19 cellular contexts compared by ENCODE assay signal in genomic region chr11:62068730-62069129, GRCh38. TPM values are rescaled to one million over a fixed set of nuclear protein-coding genes. Genes with fewer than 3 reads are reported as not detected.
DNase-seq lines count a peak whose midpoint lies in the region; ATAC-seq and TF ChIP-seq lines count a peak whose summit lies in the region.
"Had no signal": no experiment of that assay in that cellular context is flagged by ENCODE, and none has a peak within 500 bp of the region (broad histone marks: within the 10 kb centered on the region; RNA-seq: fewer than 3 reads in every experiment).

No MANE protein-coding gene starts in this region.

- H3K27me3 Mint-ChIP-seq in T-helper 17 cell = peaks cover 21% of the 10 kb centered on the region

- H3K4me1 ChIP-seq in sigmoid colon = no peaks in the 10 kb centered on the region
- H3K4me1 ChIP-seq in upper lobe of right lung = no peaks in the 10 kb centered on the region
- H3K4me1 ChIP-seq in mucosa of descending colon (ENCODE audit: low read depth) = no peaks in the 10 kb centered on the region
- H3K4me1 ChIP-seq: BE2C had no signal

- peak overlapping the region; percentile 68 for H3K27ac Mint-ChIP-seq in T-helper 17 cell
- H3K27ac Mint-ChIP-seq: GM23338, HFFc6 had no signal

- no peak overlapping the region for H3K4me3 ChIP-seq in sigmoid colon
- H3K4me3 ChIP-seq in upper lobe of right lung = no peak overlapping the region
- H3K4me3 ChIP-seq in mucosa of descending colon = no peak overlapping the region
- H3K4me3 ChIP-seq: GM23338 had no signal

- no peaks in the 10 kb centered on the region for H3K27me3 ChIP-seq in sigmoid colon
- no peaks in the 10 kb centered on the region for H3K27me3 ChIP-seq in upper lobe of right lung
- H3K27me3 ChIP-seq: BE2C had no signal

- no peaks in the 10 kb centered on the region for H3K9me3 ChIP-seq in T-helper 17 cell (ENCODE audit: control insufficient read depth, low read length, poor library complexity, severe bottlenecking)
- H3K9me3 ChIP-seq in sigmoid colon = no peaks in the 10 kb centered on the region
- no peaks in the 10 kb centered on the region for H3K9me3 ChIP-seq in upper lobe of right lung
- no peaks in the 10 kb centered on the region for H3K9me3 ChIP-seq in mucosa of descending colon
- H3K9me3 ChIP-seq: BE2C had no signal

- 87% methylated on average over 3 of the region's 3 CpGs for WGBS in sigmoid colon, 2 donors

- no peak overlapping the region for H3K4me3 Mint-ChIP-seq in T-helper 17 cell
- H3K4me3 Mint-ChIP-seq: CD4-positive, CD25-positive, alpha-beta regulatory T cell; CD8-positive, alpha-beta memory T cell; GM23338; HFFc6 had no signal

- ATAC-seq in T-helper 17 cell (no peak), upper lobe of right lung (no peak), GM21447 (IDR thresholded peaks at IDR 0.05; ENCODE audit: unreplicated experiment) (no peak), mucosa of descending colon (no peak)

- no peaks in the 10 kb centered on the region for H3K4me1 Mint-ChIP-seq in T-helper 17 cell
- H3K4me1 Mint-ChIP-seq: CD8-positive, alpha-beta memory T cell; GM23338 had no signal

- no peaks in the 10 kb centered on the region for H3K36me3 Mint-ChIP-seq in T-helper 17 cell (ENCODE audit: low read depth)
- H3K36me3 Mint-ChIP-seq: CD4-positive, CD25-positive, alpha-beta regulatory T cell; CD8-positive, alpha-beta memory T cell had no signal

- TF ChIP-seq POLR2A in sigmoid colon (IDR thresholded peaks at IDR 0.05) = no peak

- TF ChIP-seq CTCF in sigmoid colon (IDR thresholded peaks at IDR 0.05) = no peak
- TF ChIP-seq CTCF in upper lobe of right lung (IDR thresholded peaks at IDR 0.05) = no peak
- no peak for TF ChIP-seq CTCF in mucosa of descending colon (IDR thresholded peaks at IDR 0.05)

- no peak for TF ChIP-seq EP300 in sigmoid colon (IDR thresholded peaks at IDR 0.05)

- H3K36me3 ChIP-seq in sigmoid colon (no peaks in the 10 kb centered on the region), upper lobe of right lung (no peaks in the 10 kb centered on the region), mucosa of descending colon (ENCODE audit: low read depth) (no peaks in the 10 kb centered on the region)
- H3K36me3 ChIP-seq: BE2C had no signal

- no peak for DNase-seq in T-helper 17 cell
- DNase-seq in mesenteric fat pad (ENCODE audit: low spot score) = peak; percentile 51
- DNase-seq in sigmoid colon = peak; percentile 36
- peak; percentile 21 for DNase-seq in upper lobe of right lung
- DNase-seq in SKM-1 treated with dmso at 0.1 percent for 144 hours (lab: John Stamatoyannopoulos, UW; ENCODE audit: unreplicated experiment) = no peak
- DNase-seq in mucosa of descending colon = no peak
- DNase-seq: BE2C; C1 segment of cervical spinal cord; CD4-positive, CD25-positive, alpha-beta regulatory T cell; CD8-positive, alpha-beta memory T cell; COR-L47; DMS 273 treated with DMSO at 0.1 percent for 48 hours; DMS53; DND-41; HCEC 1CT; HFFc6; IMR-90 had no signal

- no peak overlapping the region for H3K27ac ChIP-seq in sigmoid colon
- no peak overlapping the region for H3K27ac ChIP-seq in upper lobe of right lung

- intact Hi-C loops in sigmoid colon (cut with DNase I) (no loop called here), upper lobe of right lung (cut with DNase I) (no loop called here), mucosa of descending colon (cut with DNase I, micrococcal nuclease) (no loop called here)

RNA-seq across cellular contexts. Expression of gene INCENP, which starts 55.1 kb away (rescaled TPM):
- total RNA-seq in T-helper 17 cell (10 to 100 TPM; 15.9 to 22.3 TPM), mesenteric fat pad (14.7 TPM), sigmoid colon (10 to 100 TPM in 1 of 4 donors, 1 to 10 TPM in 3; 5.4 to 25.3 (median 8.9) TPM), upper lobe of right lung (19.5 TPM), mucosa of descending colon (10 to 100 TPM; 29.9 to 36.1 (median 32.6) TPM)
- polyA plus RNA-seq in sigmoid colon = 10 to 100 TPM in 1 of 3 donors, 1 to 10 TPM in 2; 4.2 to 21.6 (median 5.3) TPM

Comparison
In these comparisons a context has a peak if more than half of its experiments do, and no peak if none do; other contexts are left out.
1. DNase-seq: peak in mesenteric fat pad (single experiment), sigmoid colon (single experiment) and upper lobe of right lung (single experiment); none in T-helper 17 cell (0 of 3), SKM-1 treated with dmso at 0.1 percent for 144 hours (single experiment) and mucosa of descending colon (0 of 3).